9 cellular contexts compared by ENCODE assay signal in the genomic region with DNA sequence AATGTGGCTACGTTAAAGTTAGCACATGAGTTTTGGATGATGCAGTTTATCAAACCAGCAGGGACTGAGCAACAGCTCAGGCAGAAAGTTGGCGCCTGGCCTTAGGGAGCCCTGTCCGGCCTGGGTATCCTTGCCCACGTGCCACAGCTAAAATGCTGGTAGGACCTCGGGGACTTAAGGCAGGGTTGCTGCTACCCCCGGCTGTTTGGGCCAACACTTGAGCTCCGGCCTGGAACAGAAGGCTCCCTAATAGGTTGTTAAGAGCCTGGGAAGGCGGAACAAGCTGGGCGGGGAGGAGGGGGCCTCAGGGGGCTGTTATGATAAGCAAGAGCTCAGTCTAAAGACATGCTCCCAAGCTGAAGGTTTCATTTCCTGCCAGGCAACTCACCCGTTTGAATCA. TPM values are rescaled to one million over a fixed set of nuclear protein-coding genes. Genes with fewer than 3 reads are reported as not detected.
A peak's percentile ranks its signal among the peaks of the same experiment; 100 is the strongest.
DNase-seq lines count a peak whose midpoint lies in the region; ATAC-seq and TF ChIP-seq lines count a peak whose summit lies in the region.
"Had no signal": no experiment of that assay in that cellular context is flagged by ENCODE, and none has a peak within 500 bp of the region (broad histone marks: within the 10 kb centered on the region; RNA-seq: fewer than 3 reads in every experiment).

No MANE protein-coding gene starts in this region.

- H3K9me3 Mint-ChIP-seq in dendritic cell treated with granulocyte-macrophage colony-stimulating factor and Interleukin-4, amounts not matched to agents 40 ng/mL and 50 ng/mL, for 4 days, result no peaks in the 10 kb centered on the region

- DNase-seq in NCI-H2227 (lab: John Stamatoyannopoulos, UW; ENCODE audit: unreplicated experiment), result peak; percentile 61
- no peak for DNase-seq in lung (ENCODE audit: low spot score)
- DNase-seq in thoracic aorta (ENCODE audit: low spot score), result no peak
- DNase-seq in DMS153 (lab: John Stamatoyannopoulos, UW), result no peak
- DNase-seq in sciatic nerve (ENCODE audit: low spot score), result no peak
- DNase-seq in OCI-M2 (lab: John Stamatoyannopoulos, UW; ENCODE audit: unreplicated experiment), result no peak
- DNase-seq: NCI-H1105, PC-9 had no signal

- H3K4me3 ChIP-seq in lung (no peak overlapping the region), thoracic aorta (no peak overlapping the region)
- H3K4me3 ChIP-seq: PC-9 had no signal

- WGBS in lung, 2 donors, result 62 to 74% methylated on average over 10 of the region's 10 CpGs

- no peaks in the 10 kb centered on the region for H3K36me3 ChIP-seq in lung (ENCODE audit: control insufficient read depth in 2 of 2, insufficient read depth in 2 of 2, low read length in 2 of 2)
- H3K36me3 ChIP-seq in thoracic aorta, result no peaks in the 10 kb centered on the region

- TF ChIP-seq CTCF in lung (IDR thresholded peaks at IDR 0.05; ENCODE audit: control extremely low read depth, extremely low read depth) (no peak), thoracic aorta (IDR thresholded peaks at IDR 0.05) (no peak)

- H3K4me1 ChIP-seq in lung (ENCODE audit: control insufficient read depth in 2 of 2, insufficient read depth in 2 of 2, low read length in 2 of 2) (peaks cover 28 to 41% of the 10 kb centered on the region in 2 donors), thoracic aorta (ENCODE audit: control insufficient read depth in 1 of 2, low read depth in 2 of 2) (peaks cover 33 to 79% of the 10 kb centered on the region in 2 donors)

- intact Hi-C loops in dendritic cell treated with granulocyte-macrophage colony-stimulating factor and Interleukin-4, amounts not matched to agents 40 ng/mL and 50 ng/mL, for 4 days (cut with micrococcal nuclease), result no loop called here
- intact Hi-C loops in sciatic nerve (cut with DNase I), result no loop called here

- H3K27me3 Mint-ChIP-seq in dendritic cell treated with granulocyte-macrophage colony-stimulating factor and Interleukin-4, amounts not matched to agents 40 ng/mL and 50 ng/mL, for 4 days, result no peaks in the 10 kb centered on the region

- peak overlapping the region; percentile 65 for H3K27ac Mint-ChIP-seq in dendritic cell treated with granulocyte-macrophage colony-stimulating factor and Interleukin-4, amounts not matched to agents 40 ng/mL and 50 ng/mL, for 4 days

- H3K27me3 ChIP-seq in lung (ENCODE audit: control insufficient read depth, insufficient read depth), result no peaks in the 10 kb centered on the region
- H3K27me3 ChIP-seq in thoracic aorta (replicated peaks; ENCODE audit: insufficient read depth), result no peaks in the 10 kb centered on the region

- H3K4me1 Mint-ChIP-seq in dendritic cell treated with granulocyte-macrophage colony-stimulating factor and Interleukin-4, amounts not matched to agents 40 ng/mL and 50 ng/mL, for 4 days (ENCODE audit: low read depth), result peaks cover 48% of the 10 kb centered on the region

- H3K4me3 Mint-ChIP-seq in dendritic cell treated with granulocyte-macrophage colony-stimulating factor and Interleukin-4, amounts not matched to agents 40 ng/mL and 50 ng/mL, for 4 days, result no peak overlapping the region

- ATAC-seq in lung (ENCODE audit: insufficient read depth, low FRiP score) (no peak), thoracic aorta (ENCODE audit: insufficient number of reproducible peaks, low FRiP score, low read depth) (no peak), sciatic nerve (no peak)

- H3K9me3 ChIP-seq in lung (ENCODE audit: control insufficient read depth in 2 of 2, insufficient read depth in 1 of 2, low read length in 1 of 2) (no peaks in the 10 kb centered on the region), thoracic aorta (no peaks in the 10 kb centered on the region)

- H3K36me3 Mint-ChIP-seq in dendritic cell treated with granulocyte-macrophage colony-stimulating factor and Interleukin-4, amounts not matched to agents 40 ng/mL and 50 ng/mL, for 4 days (ENCODE audit: low read depth), result peaks cover 37% of the 10 kb centered on the region

- H3K27ac ChIP-seq in lung (ENCODE audit: low read depth in 1 of 2, low read length in 1 of 2) (peak overlapping the region; percentile 68 to 70), thoracic aorta (peak overlapping the region; percentile 35 to 44)
- H3K27ac ChIP-seq: PC-9 had no signal

RNA-seq across cellular contexts. Expression of a gene that starts 39.7 kb away (rescaled TPM):
- total RNA-seq in lung, result 10 to 100 TPM; 19.7 to 55.7 TPM
- polyA plus RNA-seq in lung, result 10 to 100 TPM; 22.9 to 35.5 TPM
- 10 to 100 TPM; 32.7 to 93.1 TPM for total RNA-seq in thoracic aorta
- total RNA-seq in sciatic nerve, result 44.3 TPM
